In genomic region chr16:30786936-30787612, GRCh38 we compare ENCODE assay signal across 8 cellular contexts. TPM values are rescaled to one million over a fixed set of nuclear protein-coding genes. Genes with fewer than 3 reads are reported as not detected.
DNase-seq lines count a peak whose midpoint lies in the region; ATAC-seq, FAIRE-seq and TF ChIP-seq lines count a peak whose summit lies in the region.

TSS of gene ZNF629 (minus strand) at chr16:30787205. CDS start at chr16:30784482, 2,723 bp downstream.

- peak within 1 kb of the TSS; percentile 63 for H3K4me3 ChIP-seq in BJ (ENCODE audit: low read depth, low read length)
- peak within 1 kb of the TSS; percentile 92 for H3K4me3 ChIP-seq in HAP-1
- H3K4me3 ChIP-seq in OCI-LY1 (ENCODE audit: low read depth, low read length, poor library complexity, severe bottlenecking), result peak within 1 kb of the TSS; percentile 14
- peak within 1 kb of the TSS; percentile 86 for H3K4me3 ChIP-seq in ascending aorta
- H3K4me3 ChIP-seq in right atrium auricular region, result peak within 1 kb of the TSS; percentile 93 to 96
- H3K4me3 ChIP-seq in pancreas, result peak within 1 kb of the TSS; percentile 89 to 97 (median 94)

- ATAC-seq in pancreas, result peak; percentile 87 to 94 (median 91)

- DNase-seq in BJ (ENCODE audit: low read depth) (no peak), HAP-1 (ENCODE audit: low spot score in 2 of 2) (peak; percentile 44 to 81), ascending aorta (ENCODE audit: low spot score in 2 of 2) (peak in 1 of 2 donors; percentile 85), right atrium auricular region (ENCODE audit: low spot score) (peak; percentile 69), pancreas (peak; percentile 69 to 89 (median 71)), NCI-H2029 treated with DMSO at 0.1 percent for 48 hours (lab: John Stamatoyannopoulos, UW) (no peak), GM19240 (ENCODE audit: insufficient read length, low spot score) (no peak)

- H3K9me2 ChIP-seq in OCI-LY1 (ENCODE audit: low read depth, low read length), result no peaks in the 10 kb centered on the region

- intact Hi-C loops in ascending aorta (cut with DNase I), result loop anchor here (1.0 kb wide), 2 partner anchors 18 to 88 kb away; no protein-coding TSS in a partner anchor
- intact Hi-C loops in pancreas (cut with DNase I), result no loop called here

- peaks cover 10% of the 10 kb centered on the region for H3K4me1 ChIP-seq in HAP-1
- no peaks in the 10 kb centered on the region for H3K4me1 ChIP-seq in OCI-LY1 (ENCODE audit: insufficient read depth, low read length, severe bottlenecking)
- H3K4me1 ChIP-seq in ascending aorta, result peaks cover 4 to 7% of the 10 kb centered on the region in 2 donors
- H3K4me1 ChIP-seq in right atrium auricular region, result peaks cover 0 to 25% of the 10 kb centered on the region in 2 donors
- peaks cover 0 to 6% (median 0%) of the 10 kb centered on the region in 3 donors for H3K4me1 ChIP-seq in pancreas

- peaks cover 18% of the 10 kb centered on the region for H3K36me3 ChIP-seq in BJ (ENCODE audit: control insufficient read depth, insufficient read depth, low read length)
- H3K36me3 ChIP-seq in HAP-1 (replicated peaks), result peaks cover 17% of the 10 kb centered on the region
- H3K36me3 ChIP-seq in OCI-LY1 (ENCODE audit: insufficient read depth, low read length), result no peaks in the 10 kb centered on the region
- H3K36me3 ChIP-seq in ascending aorta, result peaks cover 22 to 23% of the 10 kb centered on the region in 2 donors
- peaks cover 19% of the 10 kb centered on the region for H3K36me3 ChIP-seq in right atrium auricular region
- peaks cover 0 to 9% (median 6%) of the 10 kb centered on the region in 3 donors for H3K36me3 ChIP-seq in pancreas

- FAIRE-seq in pancreas (lab: Jason Lieb, UNC), result no peak

- TF ChIP-seq CTCF in BJ (IDR thresholded peaks at IDR 0.05; ENCODE audit: insufficient read depth, low read depth, low read length), result no peak
- no peak for TF ChIP-seq CTCF in OCI-LY1 (IDR thresholded peaks at IDR 0.05; ENCODE audit: low read length)
- TF ChIP-seq CTCF in ascending aorta (IDR thresholded peaks at IDR 0.05), result no peak
- no peak for TF ChIP-seq CTCF in right atrium auricular region (IDR thresholded peaks at IDR 0.05)
- TF ChIP-seq CTCF in pancreas (IDR thresholded peaks at IDR 0.05), result no peak

- in situ Hi-C loops in HAP-1 (cut with MboI; ENCODE audit: low sequenced_read_pairs), result no loop called here

- H3K9ac ChIP-seq in OCI-LY1 (ENCODE audit: low read length), result no peak within 1 kb of the TSS

- CTCF ChIA-PET in BJ (lab: Yijun Ruan, JAX), result interaction anchor here (1.2 to 4.1 kb wide), 3 partner anchors 11 to 27 kb away, joined by 4 to 21 read pairs (median 4); no protein-coding TSS in a partner anchor

- POLR2A ChIA-PET in BJ (lab: Charles Lee), result interaction anchor here (0.6 to 1.1 kb wide), 3 partner anchors 18 to 65 kb away, joined by 7 to 19 read pairs (median 8); no protein-coding TSS in a partner anchor

- H3K4me2 ChIP-seq in OCI-LY1 (ENCODE audit: low read length), result no peak within 1 kb of the TSS

- no peak within 1 kb of the TSS for H2AFZ ChIP-seq in OCI-LY1 (ENCODE audit: low read length)

- H3K9me3 ChIP-seq in HAP-1 (no peaks in the 10 kb centered on the region), OCI-LY1 (ENCODE audit: low read length) (no peaks in the 10 kb centered on the region), ascending aorta (no peaks in the 10 kb centered on the region), right atrium auricular region (no peaks in the 10 kb centered on the region), pancreas (no peaks in the 10 kb centered on the region)

- H3K27ac ChIP-seq in OCI-LY1 (ENCODE audit: low read depth, low read length, poor library complexity, severe bottlenecking) (no peak within 1 kb of the TSS), ascending aorta (peak within 1 kb of the TSS; percentile 87 to 89), right atrium auricular region (peak within 1 kb of the TSS; percentile 92 to 95), pancreas (peak within 1 kb of the TSS; percentile 60 to 74 (median 70))

- H3K27me3 ChIP-seq in BJ (ENCODE audit: control insufficient read depth, insufficient read depth, low read length), result no peaks in the 10 kb centered on the region
- H3K27me3 ChIP-seq in HAP-1 (ENCODE audit: low read depth), result no peaks in the 10 kb centered on the region
- H3K27me3 ChIP-seq in OCI-LY1 (ENCODE audit: insufficient read depth, low read length), result 0 out of 2 replicates have a peak, but pooled peaks cover 9% of the 10 kb centered on the region
- no peaks in the 10 kb centered on the region for H3K27me3 ChIP-seq in ascending aorta
- H3K27me3 ChIP-seq in right atrium auricular region, result no peaks in the 10 kb centered on the region
- H3K27me3 ChIP-seq in pancreas, result no peaks in the 10 kb centered on the region

- 0 to 1% methylated on average over 35 to 37 of the region's 37 CpGs for WGBS in pancreas, 2 donors

- no peaks in the 10 kb centered on the region for H3K79me2 ChIP-seq in OCI-LY1 (ENCODE audit: insufficient read depth, low read length)

- no peaks in the 10 kb centered on the region for H3F3A ChIP-seq in OCI-LY1 (ENCODE audit: insufficient read depth, low read length)

- H4K20me1 ChIP-seq in OCI-LY1 (ENCODE audit: insufficient read depth, low read length), result no peaks in the 10 kb centered on the region

RNA-seq across cellular contexts. Expression of gene ZNF629, which starts in this region (rescaled TPM):
- polyA plus RNA-seq in BJ (2011; rRNA removed), result 4.6 and 6.0 TPM in 2 replicates
- polyA minus RNA-seq in BJ (2011; rRNA and poly(A)+ RNA removed), result 6.1 and 8.0 TPM in 2 replicates
- total RNA-seq in ascending aorta, result 12.3 TPM
- total RNA-seq in right atrium auricular region, result 10 to 100 TPM; 21.2 to 22.9 TPM
- 1 to 10 TPM; 4.5 to 8.6 (median 6.2) TPM for total RNA-seq in pancreas
- 1 to 10 TPM; 5.8 to 6.3 TPM for polyA plus RNA-seq in pancreas

Comparison
In these comparisons a context has a peak if more than half of its experiments do, and no peak if none do; other contexts are left out.
1. DNase-seq: peak in HAP-1 (2 of 2), right atrium auricular region (single experiment) and pancreas (6 of 6); none in BJ (single experiment), NCI-H2029 treated with DMSO at 0.1 percent for 48 hours (single experiment) and GM19240 (single experiment).
2. H3K4me3 ChIP-seq: peak in every context shown above with its lines; median percentile 94 in right atrium auricular region; 94 in pancreas; 92 in HAP-1; 86 in ascending aorta; 63 in BJ; 14 in OCI-LY1.